Comparison of ENCODE assay signal across 17 cellular contexts in genomic region chr1:228397966-228398365, GRCh38. TPM values are rescaled to one million over a fixed set of nuclear protein-coding genes. Genes with fewer than 3 reads are reported as not detected.
DNase-seq lines count a peak whose midpoint lies in the region; ATAC-seq and TF ChIP-seq lines count a peak whose summit lies in the region.
"Had no signal": no experiment of that assay in that cellular context is flagged by ENCODE, and none has a peak within 500 bp of the region (broad histone marks: within the 10 kb centered on the region; RNA-seq: fewer than 3 reads in every experiment).

No MANE protein-coding gene starts in this region.

- H3K79me2 ChIP-seq in mesendoderm (ENCODE audit: control insufficient read depth, insufficient read depth, low read length) (peaks cover 9% of the 10 kb centered on the region), OCI-LY7 (ENCODE audit: insufficient read depth, low read depth, low read length) (no peaks in the 10 kb centered on the region)

- H4K5ac ChIP-seq in mesendoderm (ENCODE audit: low read length): no peak overlapping the region

- H3K4me2 ChIP-seq in mesendoderm (ENCODE audit: low read length) (no peak overlapping the region), OCI-LY7 (ENCODE audit: low read length) (no peak overlapping the region)

- H2BK15ac ChIP-seq in mesendoderm (replicated peaks; ENCODE audit: low read depth): no peak overlapping the region

- no peak overlapping the region for H3K27ac ChIP-seq in CD4-positive, alpha-beta T cell (ENCODE audit: low read depth, low read length)
- H3K27ac ChIP-seq in mesendoderm (ENCODE audit: low read depth, low read length) (no peak overlapping the region), OCI-LY7 (ENCODE audit: low read depth, low read length, poor library complexity, severe bottlenecking) (no peak overlapping the region)
- H3K27ac ChIP-seq: Peyer's patch had no signal

- intact Hi-C loops in CD4-positive, alpha-beta T cell (cut with DNase I, micrococcal nuclease): no loop called here
- intact Hi-C loops in OCI-LY7 (cut with micrococcal nuclease; ENCODE audit: unreplicated experiment): no loop called here

- no peak for TF ChIP-seq CTCF in CD4-positive, alpha-beta T cell (IDR thresholded peaks at IDR 0.05)
- TF ChIP-seq CTCF in nephron progenitor cell (IDR thresholded peaks at IDR 0.05): no peak
- no peak for TF ChIP-seq CTCF in OCI-LY7 (conservative IDR thresholded peaks at IDR 0.05; ENCODE audit: low read length)

- POLR2A ChIA-PET in activated CD4-positive, alpha-beta T cell treated with anti-CD3 and anti-CD28 coated beads, Interleukin-2, amount 10 ng/mL, durations not matched to agents 7 days and 5 days (lab: Charles Lee): no interaction called here
- POLR2A ChIA-PET in CD4-positive, alpha-beta T cell (lab: Charles Lee): no interaction called here
- POLR2A ChIA-PET in activated CD8-positive, alpha-beta T cell treated with anti-CD3 and anti-CD28 coated beads, Interleukin-2, amount 10 ng/mL, durations not matched to agents 7 days and 5 days (lab: Charles Lee): no interaction called here
- POLR2A ChIA-PET in OCI-LY7 (lab: Charles Lee): interaction anchor here (0.6 kb wide), 2 partner anchors 90 to 1154 kb away, joined by 3 to 4 read pairs; no protein-coding TSS in a partner anchor

- peak overlapping the region; percentile 72 for H3K27ac Mint-ChIP-seq in activated CD4-positive, alpha-beta T cell treated with anti-CD3 and anti-CD28 coated beads, Interleukin-2, amount 10 ng/mL, durations not matched to agents 7 days and 5 days
- H3K27ac Mint-ChIP-seq in CD4-positive, alpha-beta T cell: peak overlapping the region; percentile 56
- H3K27ac Mint-ChIP-seq in activated CD8-positive, alpha-beta T cell treated with anti-CD3 and anti-CD28 coated beads, Interleukin-2, amount 10 ng/mL, durations not matched to agents 7 days and 5 days: peak overlapping the region; percentile 68
- peak overlapping the region; percentile 63 for H3K27ac Mint-ChIP-seq in nephron progenitor cell

- H3K56ac ChIP-seq in mesendoderm (ENCODE audit: low read length): no peak overlapping the region

- peaks cover 11% of the 10 kb centered on the region for H3K36me3 ChIP-seq in mesendoderm (ENCODE audit: control insufficient read depth, insufficient read depth, low read length)
- peaks cover 94% of the 10 kb centered on the region for H3K36me3 ChIP-seq in OCI-LY7 (ENCODE audit: insufficient read depth, low read length)

- no peak overlapping the region for H3K4me3 Mint-ChIP-seq in activated CD4-positive, alpha-beta T cell treated with anti-CD3 and anti-CD28 coated beads, Interleukin-2, amount 10 ng/mL, durations not matched to agents 7 days and 5 days
- H3K4me3 Mint-ChIP-seq in CD4-positive, alpha-beta T cell: peak overlapping the region; percentile 2
- no peak overlapping the region for H3K4me3 Mint-ChIP-seq in activated CD8-positive, alpha-beta T cell treated with anti-CD3 and anti-CD28 coated beads, Interleukin-2, amount 10 ng/mL, durations not matched to agents 7 days and 5 days
- H3K4me3 Mint-ChIP-seq in nephron progenitor cell: no peak overlapping the region

- H3K9me3 Mint-ChIP-seq in activated CD4-positive, alpha-beta T cell treated with anti-CD3 and anti-CD28 coated beads, Interleukin-2, amount 10 ng/mL, durations not matched to agents 7 days and 5 days: no peaks in the 10 kb centered on the region
- H3K9me3 Mint-ChIP-seq in CD4-positive, alpha-beta T cell: no peaks in the 10 kb centered on the region
- H3K9me3 Mint-ChIP-seq in activated CD8-positive, alpha-beta T cell treated with anti-CD3 and anti-CD28 coated beads, Interleukin-2, amount 10 ng/mL, durations not matched to agents 7 days and 5 days (ENCODE audit: insufficient read depth): no peaks in the 10 kb centered on the region
- H3K9me3 Mint-ChIP-seq in nephron progenitor cell: no peaks in the 10 kb centered on the region

- H3K4ac ChIP-seq in mesendoderm (ENCODE audit: low read depth, low read length): no peak overlapping the region

- DNase-seq in activated CD4-positive, alpha-beta T cell treated with anti-CD3 and anti-CD28 coated beads, Interleukin-2, amount 10 ng/mL, durations not matched to agents 7 days and 5 days: no peak
- DNase-seq in activated CD4-positive, alpha-beta T cell treated with anti-CD3 and anti-CD28 coated beads for 48 hours: no peak
- no peak for DNase-seq in CD4-positive, alpha-beta T cell
- no peak for DNase-seq in activated CD8-positive, alpha-beta T cell treated with anti-CD3 and anti-CD28 coated beads, Interleukin-2, amount 10 ng/mL, durations not matched to agents 7 days and 5 days
- DNase-seq in nephron progenitor cell: no peak
- DNase-seq in RKO (ENCODE audit: low spot score): no peak
- DNase-seq in mesendoderm: no peak
- DNase-seq in OCI-LY7 (ENCODE audit: low spot score): no peak
- DNase-seq: C1 segment of cervical spinal cord, DMS53, Karpas-422, NCI-H1417 treated with DMSO at 0.1 percent for 48 hours, NCI-H2029, NCI-H510A, NCI-H82, Peyer's patch had no signal

- BruUV-seq in OCI-LY7 (replicated peaks; lab: Mats Ljungman, UMichigan): no TSS peak

- H3K4me3 ChIP-seq in mesendoderm (ENCODE audit: low read length) (no peak overlapping the region), OCI-LY7 (ENCODE audit: low read depth, low read length, poor library complexity, severe bottlenecking) (no peak overlapping the region)
- H3K4me3 ChIP-seq: Peyer's patch had no signal

- H4K8ac ChIP-seq in mesendoderm (ENCODE audit: low read depth, low read length): no peak overlapping the region

- H2AK5ac ChIP-seq in mesendoderm (ENCODE audit: low read length): no peak overlapping the region

- no peaks in the 10 kb centered on the region for H3K9me3 ChIP-seq in CD4-positive, alpha-beta T cell (ENCODE audit: control insufficient read depth, low read length)
- H3K9me3 ChIP-seq in OCI-LY7 (ENCODE audit: low read length): no peaks in the 10 kb centered on the region
- H3K9me3 ChIP-seq: Caco-2, Peyer's patch had no signal

- peaks cover 58% of the 10 kb centered on the region for H3K36me3 Mint-ChIP-seq in activated CD4-positive, alpha-beta T cell treated with anti-CD3 and anti-CD28 coated beads, Interleukin-2, amount 10 ng/mL, durations not matched to agents 7 days and 5 days (ENCODE audit: low read depth)
- H3K36me3 Mint-ChIP-seq in CD4-positive, alpha-beta T cell (ENCODE audit: low read depth): peaks cover 70% of the 10 kb centered on the region
- peaks cover 68% of the 10 kb centered on the region for H3K36me3 Mint-ChIP-seq in activated CD8-positive, alpha-beta T cell treated with anti-CD3 and anti-CD28 coated beads, Interleukin-2, amount 10 ng/mL, durations not matched to agents 7 days and 5 days (ENCODE audit: low read depth)
- H3K36me3 Mint-ChIP-seq in nephron progenitor cell (ENCODE audit: low read depth): peaks cover 27% of the 10 kb centered on the region

- no peaks in the 10 kb centered on the region for H4K20me1 ChIP-seq in OCI-LY7 (ENCODE audit: insufficient read depth, low read length)

- H3K27me3 ChIP-seq in CD4-positive, alpha-beta T cell (ENCODE audit: control insufficient read depth, insufficient read depth, low read length): no peaks in the 10 kb centered on the region
- H3K27me3 ChIP-seq in mesendoderm (ENCODE audit: insufficient read depth, low read length, poor library complexity): no peaks in the 10 kb centered on the region
- H3K27me3 ChIP-seq: Peyer's patch had no signal

- no peak overlapping the region for H3K18ac ChIP-seq in mesendoderm (ENCODE audit: low read length)

- CTCF ChIA-PET in activated CD4-positive, alpha-beta T cell treated with anti-CD3 and anti-CD28 coated beads, Interleukin-2, amount 10 ng/mL, durations not matched to agents 7 days and 5 days (lab: Charles Lee): interaction anchor here (1.4 kb wide), 1 partner anchor 13 kb away, joined by 4 read pairs; no protein-coding TSS in a partner anchor
- CTCF ChIA-PET in CD4-positive, alpha-beta T cell (lab: Charles Lee): no interaction called here
- CTCF ChIA-PET in activated CD8-positive, alpha-beta T cell treated with anti-CD3 and anti-CD28 coated beads, Interleukin-2, amount 10 ng/mL, durations not matched to agents 7 days and 5 days (lab: Charles Lee): no interaction called here
- CTCF ChIA-PET in OCI-LY7 (lab: Charles Lee; ENCODE audit: unreplicated experiment): no interaction called here

- H3K9ac ChIP-seq in mesendoderm (ENCODE audit: low read length): no peak overlapping the region

- H3K79me1 ChIP-seq in mesendoderm (ENCODE audit: low read length): peaks cover 15% of the 10 kb centered on the region

- no peak for ATAC-seq in CD4-positive, alpha-beta T cell (ENCODE audit: poor library complexity)
- ATAC-seq in activated CD8-positive, alpha-beta T cell treated with anti-CD3 and anti-CD28 coated beads, Interleukin-2, amount 10 ng/mL, durations not matched to agents 7 days and 5 days: no peak

- no peaks in the 10 kb centered on the region for H3K27me3 Mint-ChIP-seq in activated CD4-positive, alpha-beta T cell treated with anti-CD3 and anti-CD28 coated beads, Interleukin-2, amount 10 ng/mL, durations not matched to agents 7 days and 5 days
- no peaks in the 10 kb centered on the region for H3K27me3 Mint-ChIP-seq in CD4-positive, alpha-beta T cell
- no peaks in the 10 kb centered on the region for H3K27me3 Mint-ChIP-seq in activated CD8-positive, alpha-beta T cell treated with anti-CD3 and anti-CD28 coated beads, Interleukin-2, amount 10 ng/mL, durations not matched to agents 7 days and 5 days (ENCODE audit: low read depth)
- H3K27me3 Mint-ChIP-seq in nephron progenitor cell (ENCODE audit: low read depth, poor library complexity): no peaks in the 10 kb centered on the region

- no CpG with 5 or more reads among the region's 6 CpGs for WGBS in mesendoderm (ENCODE audit: extremely low coverage, insufficient coverage, low lambda C conversion rate)

- H2AFZ ChIP-seq in OCI-LY7 (ENCODE audit: low read length): no peak overlapping the region

- H3K9me2 ChIP-seq in OCI-LY7 (ENCODE audit: insufficient read depth, low read length): no peaks in the 10 kb centered on the region

- H2BK120ac ChIP-seq in mesendoderm (ENCODE audit: low read depth, low read length): no peak overlapping the region

- no peak overlapping the region for H2BK5ac ChIP-seq in mesendoderm (ENCODE audit: low read length)

- no peaks in the 10 kb centered on the region for H3K4me1 ChIP-seq in mesendoderm (ENCODE audit: control insufficient read depth, low read depth, low read length)
- H3K4me1 ChIP-seq in OCI-LY7 (ENCODE audit: insufficient read depth, low read length, poor library complexity, severe bottlenecking): no peaks in the 10 kb centered on the region
- H3K4me1 ChIP-seq: Caco-2 had no signal

- H3K4me1 Mint-ChIP-seq in activated CD4-positive, alpha-beta T cell treated with anti-CD3 and anti-CD28 coated beads, Interleukin-2, amount 10 ng/mL, durations not matched to agents 7 days and 5 days: peaks cover 46% of the 10 kb centered on the region
- peaks cover 28% of the 10 kb centered on the region for H3K4me1 Mint-ChIP-seq in CD4-positive, alpha-beta T cell (ENCODE audit: low read depth)
- H3K4me1 Mint-ChIP-seq in activated CD8-positive, alpha-beta T cell treated with anti-CD3 and anti-CD28 coated beads, Interleukin-2, amount 10 ng/mL, durations not matched to agents 7 days and 5 days (ENCODE audit: low read depth): peaks cover 48% of the 10 kb centered on the region
- no peaks in the 10 kb centered on the region for H3K4me1 Mint-ChIP-seq in nephron progenitor cell

- no peak overlapping the region for H3K23ac ChIP-seq in mesendoderm (ENCODE audit: low read length)

RNA-seq across cellular contexts. Expression of gene TRIM11, which starts 8.7 kb away (rescaled TPM):
- 10 to 100 TPM; 54.4 to 62.4 TPM for total RNA-seq in activated CD4-positive, alpha-beta T cell treated with anti-CD3 and anti-CD28 coated beads, Interleukin-2, amount 10 ng/mL, durations not matched to agents 7 days and 5 days
- 10 to 100 TPM; 32.0 to 32.6 TPM for total RNA-seq in CD4-positive, alpha-beta T cell
- 10 to 100 TPM; 66.5 to 71.9 TPM for total RNA-seq in activated CD8-positive, alpha-beta T cell treated with anti-CD3 and anti-CD28 coated beads, Interleukin-2, amount 10 ng/mL, durations not matched to agents 7 days and 5 days
- polyA plus RNA-seq in mesendoderm (2013, experiment 1 of 2): 15.8 TPM
- 15.4 TPM for polyA plus RNA-seq in mesendoderm (2013, experiment 2 of 2)
- 26.7 and 30.0 TPM in 2 replicates for total RNA-seq in OCI-LY7 (2014; rRNA removed; shearing (Covaris generic))
- 57.4 and 60.8 TPM in 2 replicates for total RNA-seq in OCI-LY7 (2022)

RNA-seq across cellular contexts. Expression of gene TRIM17, which starts 18.7 kb away (rescaled TPM):
- total RNA-seq in activated CD4-positive, alpha-beta T cell treated with anti-CD3 and anti-CD28 coated beads, Interleukin-2, amount 10 ng/mL, durations not matched to agents 7 days and 5 days: under 1 TPM; 0.73 to 0.99 TPM
- under 1 TPM; 0.73 to 0.96 TPM for total RNA-seq in CD4-positive, alpha-beta T cell
- total RNA-seq in activated CD8-positive, alpha-beta T cell treated with anti-CD3 and anti-CD28 coated beads, Interleukin-2, amount 10 ng/mL, durations not matched to agents 7 days and 5 days: 1 to 10 TPM; 2.8 to 4.0 TPM
- polyA plus RNA-seq in mesendoderm (2013, experiment 1 of 2): 1.4 TPM
- polyA plus RNA-seq in mesendoderm (2013, experiment 2 of 2): 1.1 TPM
- total RNA-seq in OCI-LY7 (2014; rRNA removed; shearing (Covaris generic)): 0.13 TPM in 1 of 2 replicates, not detected in the other
- not detected in 2 replicates for total RNA-seq in OCI-LY7 (2022)
